1 cellular context compared by ENCODE assay signal in genomic region chr1:35641233-35641866, GRCh38.
TF ChIP-seq lines count a peak whose summit lies in the region.

Gene PSMB2 (minus strand): TSS chr1:35641526. CDS start chr1:35641432, 94 bp downstream.

TF ChIP-seq in H1, 55 proteins besides CTCF, POLR2A, EP300 and RAD21 (continued from another document):
- TF ChIP-seq USF2 (IDR thresholded peaks at IDR 0.05; ENCODE audit: low read length) = no peak
- TF ChIP-seq RFX5 (IDR thresholded peaks at IDR 0.05; ENCODE audit: borderline replicate concordance, low read depth, low read length) = no peak
- TF ChIP-seq TBP (IDR thresholded peaks at IDR 0.05; ENCODE audit: low read depth, low read length) = peak; percentile 93
- TF ChIP-seq BACH1 (IDR thresholded peaks at IDR 0.05; ENCODE audit: low read length) = peak; percentile 67
- peak; percentile 100 for TF ChIP-seq KDM4A (IDR thresholded peaks at IDR 0.05; ENCODE audit: low read depth, low read length, severe bottlenecking)
- TF ChIP-seq MAX (IDR thresholded peaks at IDR 0.05) = peak; percentile 82
- TF ChIP-seq ATF2 (IDR thresholded peaks at IDR 0.05; ENCODE audit: low read length) = no peak
- TF ChIP-seq POU5F1 (IDR thresholded peaks at IDR 0.05; ENCODE audit: low read depth, low read length) = no peak
- TF ChIP-seq GABPA (IDR thresholded peaks at IDR 0.05; ENCODE audit: borderline replicate concordance, insufficient read depth, low read length) = no peak
- peak in 1 of 2 experiments; percentile 50; a peak in 2 of 4 replicates for TF ChIP-seq HDAC2 (IDR thresholded peaks at IDR 0.05; ENCODE audit: borderline replicate concordance in 1 of 2, low read depth in 2 of 2, low read length in 2 of 2)
- peak; percentile 82 for TF ChIP-seq BRCA1 (IDR thresholded peaks at IDR 0.05; ENCODE audit: low read depth, low read length)
- no peak for TF ChIP-seq GTF2F1 (IDR thresholded peaks at IDR 0.05; ENCODE audit: borderline replicate concordance, low read depth, low read length)
- TF ChIP-seq E2F6 (IDR thresholded peaks at IDR 0.05) = no peak
- TF ChIP-seq CBX5 (IDR thresholded peaks at IDR 0.05; ENCODE audit: low read depth, low read length) = no peak
- TF ChIP-seq CBX8 (IDR thresholded peaks at IDR 0.05; ENCODE audit: borderline replicate concordance, low read depth, low read length) = no peak
- no peak for TF ChIP-seq SIX5 (IDR thresholded peaks at IDR 0.05; ENCODE audit: low read depth, low read length)
- peak; percentile 99 for TF ChIP-seq CREB1 (IDR thresholded peaks at IDR 0.05)
- TF ChIP-seq SIN3A (conservative IDR thresholded peaks at IDR 0.05 in 1 of 2, IDR thresholded peaks at IDR 0.05 in 1 of 2; ENCODE audit: low read depth in 1 of 2, low read length in 2 of 2) = peak; percentile 84 to 88; a peak in 2 of 4 replicates
- TF ChIP-seq HDAC6 (IDR thresholded peaks at IDR 0.05; ENCODE audit: low read depth, low read length) = no peak
- no peak for TF ChIP-seq RXRA (IDR thresholded peaks at IDR 0.05; ENCODE audit: insufficient read depth, low read depth, low read length)
- peak; percentile 26; the same call in 1 of the 2 replicates for TF ChIP-seq MAFK (IDR thresholded peaks at IDR 0.05; ENCODE audit: low read depth, low read length)
- no peak for TF ChIP-seq CHD7 (IDR thresholded peaks at IDR 0.05; ENCODE audit: insufficient replicate concordance, low read length)
- no peak for TF ChIP-seq TEAD4 (IDR thresholded peaks at IDR 0.05; ENCODE audit: low read depth, low read length)
- TF ChIP-seq TAF7 (optimal IDR thresholded peaks at IDR 0.05; ENCODE audit: borderline replicate concordance, low read depth, low read length) = peak; percentile 58
- TF ChIP-seq CTBP2 (IDR thresholded peaks at IDR 0.05; ENCODE audit: borderline replicate concordance, insufficient read depth, insufficient read length, low read length) = no peak
- peak; percentile 86 for TF ChIP-seq KDM5A (IDR thresholded peaks at IDR 0.05; ENCODE audit: low read length)
- peak; percentile 96 for TF ChIP-seq ATF3 (IDR thresholded peaks at IDR 0.05; ENCODE audit: insufficient read depth, low read depth, low read length)
- no peak for TF ChIP-seq YY1 (IDR thresholded peaks at IDR 0.05; ENCODE audit: low read depth, low read length)
- 0 out of 2 replicates have a peak, but pooled peaks have one; percentile 75 for TF ChIP-seq RBBP5 (IDR thresholded peaks at IDR 0.05; ENCODE audit: borderline replicate concordance, low read depth, low read length)
- no peak for TF ChIP-seq CEBPB (IDR thresholded peaks at IDR 0.05; ENCODE audit: low read depth, low read length)
- TF ChIP-seq KDM1A (IDR thresholded peaks at IDR 0.05; ENCODE audit: borderline replicate concordance, low read length) = no peak
- TF ChIP-seq EGR1 (IDR thresholded peaks at IDR 0.05; ENCODE audit: borderline replicate concordance, low read depth, low read length) = no peak
- no peak for TF ChIP-seq NANOG (IDR thresholded peaks at IDR 0.05; ENCODE audit: insufficient read depth, low read depth, low read length, poor library complexity, severe bottlenecking)
- TF ChIP-seq SP4 (IDR thresholded peaks at IDR 0.05; ENCODE audit: low read length) = no peak
- TF ChIP-seq EZH2 (IDR thresholded peaks at IDR 0.05; ENCODE audit: low read depth, low read length, severe bottlenecking) = no peak
- peak; percentile 99 for TF ChIP-seq POLR2AphosphoS5 (IDR thresholded peaks at IDR 0.05; ENCODE audit: low read depth, low read length)
- TF ChIP-seq ASH2L (IDR thresholded peaks at IDR 0.05; ENCODE audit: low read length) = peak; percentile 88
- no peak for TF ChIP-seq BCL11A (IDR thresholded peaks at IDR 0.05; ENCODE audit: low read depth in 2 of 2, low read length in 2 of 2)
- no peak for TF ChIP-seq SP2 (IDR thresholded peaks at IDR 0.05; ENCODE audit: low read length)
- no peak for TF ChIP-seq SP1 (IDR thresholded peaks at IDR 0.05; ENCODE audit: low read depth, low read length)
- peak; percentile 81 for TF ChIP-seq SRF (IDR thresholded peaks at IDR 0.05; ENCODE audit: low read depth, low read length)
- no peak for TF ChIP-seq ZNF274 (IDR thresholded peaks at IDR 0.05; ENCODE audit: borderline replicate concordance, extremely low read depth, low read length)
- no peak for TF ChIP-seq FOSL1 (IDR thresholded peaks at IDR 0.05; ENCODE audit: insufficient read depth, low read depth, low read length)
- TF ChIP-seq PHF8 (conservative IDR thresholded peaks at IDR 0.05; ENCODE audit: low read depth, low read length) = peak; percentile 93
- no peak for TF ChIP-seq TCF12 (IDR thresholded peaks at IDR 0.05; ENCODE audit: low read depth, low read length)
- no peak for TF ChIP-seq CHD1 (IDR thresholded peaks at IDR 0.05; ENCODE audit: low read depth, low read length)
- TF ChIP-seq RNF2 (IDR thresholded peaks at IDR 0.05; ENCODE audit: borderline replicate concordance, low read depth, low read length, missing control alignments, poor library complexity, severe bottlenecking) = no peak
- TF ChIP-seq SAP30 (IDR thresholded peaks at IDR 0.05; ENCODE audit: insufficient read depth, insufficient replicate concordance, low read length) = no peak
- no peak for TF ChIP-seq JUND (IDR thresholded peaks at IDR 0.05; ENCODE audit: low read length)
